Comparison of ENCODE assay signal across 9 cellular contexts in genomic region chr22:50307891-50308596, GRCh38. TPM values are rescaled to one million over a fixed set of nuclear protein-coding genes. Genes with fewer than 3 reads are reported as not detected.
DNase-seq lines count a peak whose midpoint lies in the region; ATAC-seq and TF ChIP-seq lines count a peak whose summit lies in the region.
"Had no signal": no experiment of that assay in that cellular context is flagged by ENCODE, and none has a peak within 500 bp of the region (broad histone marks: within the 10 kb centered on the region; RNA-seq: fewer than 3 reads in every experiment).

No MANE protein-coding gene starts in this region.

- H4K8ac ChIP-seq in IMR-90 (ENCODE audit: low read depth in 2 of 2, low read length in 2 of 2): peak overlapping the region; percentile 80 to 93; a peak in 3 of 4 replicates

- no peak for TF ChIP-seq RAD21 in IMR-90 (IDR thresholded peaks at IDR 0.05; ENCODE audit: low read length)

- peak overlapping the region; percentile 65 for H4K5ac ChIP-seq in IMR-90 (ENCODE audit: low read depth, low read length)

- H2BK15ac ChIP-seq in IMR-90 (ENCODE audit: low read depth, low read length): peak overlapping the region; percentile 94; the same call in 2 of the 3 replicates

- no peak for TF ChIP-seq CTCF in IMR-90 (conservative IDR thresholded peaks at IDR 0.05; ENCODE audit: low read depth, low read length)
- TF ChIP-seq CTCF in lung (IDR thresholded peaks at IDR 0.05; ENCODE audit: control extremely low read depth, extremely low read depth): no peak

- no peaks in the 10 kb centered on the region for H3K9me3 ChIP-seq in IMR-90 (ENCODE audit: control insufficient read depth, insufficient read depth, low read length)
- H3K9me3 ChIP-seq in lung (ENCODE audit: control insufficient read depth in 2 of 2, insufficient read depth in 1 of 2, low read length in 1 of 2): no peaks in the 10 kb centered on the region
- no peaks in the 10 kb centered on the region for H3K9me3 ChIP-seq in subcutaneous abdominal adipose tissue (ENCODE audit: control insufficient read depth in 5 of 5, low read length in 5 of 5)

- 63% methylated on average over 7 of the region's 19 CpGs; no CpG with 5 or more reads in 1 of the 2 experiments for WGBS in IMR-90 (ENCODE audit: extremely low coverage in 2 of 2, insufficient read length in 1 of 2), 2 experiments
- 27 to 29% methylated on average over 19 of the region's 19 CpGs for WGBS in lung, 2 donors

- peaks cover 19% of the 10 kb centered on the region for H3K9me1 ChIP-seq in IMR-90 (ENCODE audit: insufficient read depth, low read length)

- peak overlapping the region; percentile 73 for H2AFZ ChIP-seq in IMR-90 (replicated peaks; ENCODE audit: low read length, poor library complexity)

- H3K79me1 ChIP-seq in IMR-90 (ENCODE audit: low read depth in 1 of 2, low read length in 2 of 2): peaks cover 0 to 30% of the 10 kb centered on the region in 2 experiments; a peak in 2 of 4 replicates

- H2BK120ac ChIP-seq in IMR-90 (ENCODE audit: low read depth, low read length): peak overlapping the region; percentile 79

- H3K56ac ChIP-seq in IMR-90 (ENCODE audit: extremely low read depth, insufficient read depth, low read length): no peak overlapping the region

- no peak for TF ChIP-seq POLR2A in IMR-90 (IDR thresholded peaks at IDR 0.05; ENCODE audit: low read depth, low read length)

- POLR2A ChIA-PET in IMR-90 (lab: Charles Lee; ENCODE audit: unreplicated experiment): interaction anchor here (0.7 kb wide), 1 partner anchor 12 kb away, joined by 4 read pairs; no protein-coding TSS in a partner anchor

- peak overlapping the region; percentile 55; the same call in 1 of the 2 replicates for H3K14ac ChIP-seq in IMR-90 (replicated peaks; ENCODE audit: low read depth, low read length)

- H2AK5ac ChIP-seq in IMR-90 (ENCODE audit: low read depth, low read length): peak overlapping the region; percentile 93

- in situ Hi-C loops in IMR-90 (cut with MboI; ENCODE audit: low sequenced_read_pairs): no loop called here

- H3K23ac ChIP-seq in IMR-90 (ENCODE audit: low read depth, low read length): peak overlapping the region; percentile 63

- BruUV-seq in IMR-90 (replicated peaks; lab: Mats Ljungman, UMichigan): no TSS peak

- H3K4me3 ChIP-seq in IMR-90 (ENCODE audit: insufficient read depth, low read depth, low read length): no peak overlapping the region
- H3K4me3 ChIP-seq in lung: no peak overlapping the region
- peak overlapping the region in 2 of 5 donors; percentile 2 to 42 for H3K4me3 ChIP-seq in subcutaneous abdominal adipose tissue (ENCODE audit: low read depth in 1 of 5, low read length in 5 of 5)

- peak overlapping the region; percentile 92 for H2AK9ac ChIP-seq in IMR-90 (replicated peaks; ENCODE audit: low read depth, low read length, poor library complexity)

- H3K18ac ChIP-seq in IMR-90 (ENCODE audit: low read depth, low read length): peak overlapping the region; percentile 24; the same call in 1 of the 2 replicates

- ATAC-seq in IMR-90 (ENCODE audit: low read depth) (no peak), lung (ENCODE audit: insufficient read depth, low FRiP score) (no peak)

- H3K27ac ChIP-seq in IMR-90 (ENCODE audit: insufficient read depth, low read length): peak overlapping the region; percentile 67
- peak overlapping the region; percentile 70 for H3K27ac ChIP-seq in angular gyrus (ENCODE audit: low read depth, low read length)
- H3K27ac ChIP-seq in lung (ENCODE audit: low read depth in 1 of 2, low read length in 1 of 2): peak overlapping the region; percentile 62 to 71
- H3K27ac ChIP-seq in subcutaneous abdominal adipose tissue (ENCODE audit: low read depth, low read length): peak overlapping the region; percentile 57

- dilution Hi-C loops in IMR-90 (cut with HindIII; ENCODE audit: low sequenced_read_pairs, unreplicated experiment): no loop called here

- H3K27me3 ChIP-seq in IMR-90 (ENCODE audit: control insufficient read depth, insufficient read depth, low read length) (no peaks in the 10 kb centered on the region), lung (ENCODE audit: control insufficient read depth, insufficient read depth) (no peaks in the 10 kb centered on the region), subcutaneous abdominal adipose tissue (ENCODE audit: control insufficient read depth in 5 of 5, insufficient read depth in 4 of 5, low read length in 5 of 5) (no peaks in the 10 kb centered on the region)

- peak overlapping the region; percentile 94 for H4K91ac ChIP-seq in IMR-90 (ENCODE audit: insufficient read depth, low read depth, low read length)

- CTCF ChIA-PET in IMR-90 (lab: Yijun Ruan, JAX): no interaction called here

- H3K36me3 ChIP-seq in IMR-90 (ENCODE audit: control insufficient read depth, insufficient read depth, low read length): peaks cover 14% of the 10 kb centered on the region; the same call in 1 of the 2 replicates
- peaks cover 0 to 5% of the 10 kb centered on the region in 2 donors for H3K36me3 ChIP-seq in lung (ENCODE audit: control insufficient read depth in 2 of 2, insufficient read depth in 2 of 2, low read length in 2 of 2)
- peaks cover 0 to 10% (median 0%) of the 10 kb centered on the region in 5 donors for H3K36me3 ChIP-seq in subcutaneous abdominal adipose tissue (ENCODE audit: control insufficient read depth in 5 of 5, insufficient read depth in 5 of 5, low read length in 5 of 5)

- no peak overlapping the region for H3K4me2 ChIP-seq in IMR-90 (ENCODE audit: low read depth, low read length)

- peaks cover 38% of the 10 kb centered on the region for H3K4me1 ChIP-seq in IMR-90 (ENCODE audit: control insufficient read depth, insufficient read depth, low read length)
- H3K4me1 ChIP-seq in lung (ENCODE audit: control insufficient read depth in 2 of 2, insufficient read depth in 2 of 2, low read length in 2 of 2): peaks cover 0 to 37% of the 10 kb centered on the region in 2 donors
- H3K4me1 ChIP-seq in subcutaneous abdominal adipose tissue (ENCODE audit: control insufficient read depth in 5 of 5, insufficient read depth in 5 of 5, low read length in 5 of 5): peaks cover 8 to 65% (median 54%) of the 10 kb centered on the region in 5 donors

- no peak for DNase-seq in IMR-90
- no peak for DNase-seq in lung (ENCODE audit: low spot score)
- DNase-seq in NCI-H2227 treated with DMSO at 0.1 percent for 48 hours (lab: John Stamatoyannopoulos, UW): no peak
- DNase-seq in NCI-H1105 treated with DMSO at 0.1 percent for 48 hours (lab: John Stamatoyannopoulos, UW): no peak
- no peak for DNase-seq in NCI-H748 treated with DMSO at 0.1 percent for 48 hours (lab: John Stamatoyannopoulos, UW)
- DNase-seq in stimulated activated naive CD4-positive, alpha-beta T cell treated with Interleukin-2 at 50 U/mL for 16 hours (lab: John Stamatoyannopoulos, UW): no peak
- DNase-seq: T-helper 9 cell had no signal

- peak overlapping the region; percentile 59 for H2BK20ac ChIP-seq in IMR-90 (ENCODE audit: low read depth, low read length)

- peaks cover 33% of the 10 kb centered on the region for H4K20me1 ChIP-seq in IMR-90 (ENCODE audit: insufficient read depth, low read length)

- H2BK5ac ChIP-seq in IMR-90 (ENCODE audit: low read depth, low read length, poor library complexity, severe bottlenecking): peak overlapping the region; percentile 92

- intact Hi-C loops in IMR-90 (cut with micrococcal nuclease): loop anchor here (2.0 to 5.0 kb wide), 3 partner anchors 15 to 36 kb away; partner anchors contain the start of genes DENND6B and MAPK11

- H3K9ac ChIP-seq in IMR-90 (ENCODE audit: low read depth, low read length): 0 out of 2 replicates have a peak overlapping the region, but pooled peaks have one; percentile 15
- peak overlapping the region in 2 of 5 donors; percentile 35 to 53 for H3K9ac ChIP-seq in subcutaneous abdominal adipose tissue (ENCODE audit: low read length in 5 of 5)

- peak overlapping the region; percentile 74 for H3K4ac ChIP-seq in IMR-90 (ENCODE audit: low read depth, low read length)

TF ChIP-seq in IMR-90, 13 proteins besides CTCF, POLR2A, EP300 and RAD21:
- TF ChIP-seq RCOR1 (IDR thresholded peaks at IDR 0.05; ENCODE audit: insufficient replicate concordance, low read length): no peak

RNA-seq across cellular contexts. Expression of gene PLXNB2, which starts 0.6 kb away (rescaled TPM):
- total RNA-seq in IMR-90 (2012; rRNA removed) (73.1 and 84.7 TPM in 2 replicates), lung (100 to 1,000 TPM; 212 to 310 TPM)
- polyA plus RNA-seq in IMR-90 (2012; rRNA removed) (202 and 220 TPM in 2 replicates), lung (100 to 1,000 TPM; 123 to 134 TPM)
- polyA plus RNA-seq in IMR-90 (2012; cell fraction: cytosol; rRNA removed): 120 and 220 TPM in 2 replicates
- 452 and 943 TPM in 2 replicates for polyA plus RNA-seq in IMR-90 (2012; cell fraction: nucleus; rRNA removed; ENCODE audit: low replicate concordance)

RNA-seq across cellular contexts. Expression of gene DENND6B, which starts 18.8 kb away (rescaled TPM):
- 0.36 and 0.56 TPM in 2 replicates for total RNA-seq in IMR-90 (2012; rRNA removed)
- polyA plus RNA-seq in IMR-90 (2012; rRNA removed): 4.9 and 5.3 TPM in 2 replicates
- 3.0 and 4.6 TPM in 2 replicates for polyA plus RNA-seq in IMR-90 (2012; cell fraction: cytosol; rRNA removed)
- polyA plus RNA-seq in IMR-90 (2012; cell fraction: nucleus; rRNA removed; ENCODE audit: low replicate concordance): 15.5 and 36.4 TPM in 2 replicates
- 10 to 100 TPM; 10.5 to 26.0 TPM for total RNA-seq in lung
- 10 to 100 TPM in 1 of 2 donors, 1 to 10 TPM in 1; 8.0 to 14.7 TPM for polyA plus RNA-seq in lung

RNA-seq across cellular contexts. Expression of gene PPP6R2, which starts 35.1 kb away (rescaled TPM):
- total RNA-seq in IMR-90 (2012; rRNA removed): 49.4 and 51.6 TPM in 2 replicates
- polyA plus RNA-seq in IMR-90 (2012; rRNA removed): 46.9 and 49.2 TPM in 2 replicates
- polyA plus RNA-seq in IMR-90 (2012; cell fraction: cytosol; rRNA removed): 42.4 and 51.0 TPM in 2 replicates
- polyA plus RNA-seq in IMR-90 (2012; cell fraction: nucleus; rRNA removed; ENCODE audit: low replicate concordance): 130 and 243 TPM in 2 replicates
- total RNA-seq in lung: 10 to 100 TPM; 48.1 to 70.0 TPM
- polyA plus RNA-seq in lung: 10 to 100 TPM; 35.2 to 45.1 TPM

RNA-seq across cellular contexts. Expression of gene MAPK11, which starts 37.9 kb away (rescaled TPM):
- total RNA-seq in IMR-90 (2012; rRNA removed) (7.5 and 8.1 TPM in 2 replicates), lung (10 to 100 TPM in 1 of 2 donors, 1 to 10 TPM in 1; 8.3 to 15.3 TPM)
- polyA plus RNA-seq in IMR-90 (2012; rRNA removed) (14.4 and 16.6 TPM in 2 replicates), lung (10 to 100 TPM in 1 of 2 donors, 1 to 10 TPM in 1; 9.9 to 13.9 TPM)
- polyA plus RNA-seq in IMR-90 (2012; cell fraction: cytosol; rRNA removed): 11.1 and 14.2 TPM in 2 replicates
- 42.0 and 90.5 TPM in 2 replicates for polyA plus RNA-seq in IMR-90 (2012; cell fraction: nucleus; rRNA removed; ENCODE audit: low replicate concordance)

RNA-seq across cellular contexts. Expression of gene MAPK12, which starts 46.6 kb away (rescaled TPM):
- 35.6 and 41.0 TPM in 2 replicates for total RNA-seq in IMR-90 (2012; rRNA removed)
- polyA plus RNA-seq in IMR-90 (2012; rRNA removed): 56.3 and 59.9 TPM in 2 replicates
- polyA plus RNA-seq in IMR-90 (2012; cell fraction: cytosol; rRNA removed): 42.8 and 49.5 TPM in 2 replicates
- polyA plus RNA-seq in IMR-90 (2012; cell fraction: nucleus; rRNA removed; ENCODE audit: low replicate concordance): 269 and 452 TPM in 2 replicates
- 10 to 100 TPM; 10.4 to 11.5 TPM for total RNA-seq in lung
- 10 to 100 TPM; 12.2 to 13.1 TPM for polyA plus RNA-seq in lung
